Comparison of ENCODE assay signal across 18 cellular contexts in the genomic region with DNA sequence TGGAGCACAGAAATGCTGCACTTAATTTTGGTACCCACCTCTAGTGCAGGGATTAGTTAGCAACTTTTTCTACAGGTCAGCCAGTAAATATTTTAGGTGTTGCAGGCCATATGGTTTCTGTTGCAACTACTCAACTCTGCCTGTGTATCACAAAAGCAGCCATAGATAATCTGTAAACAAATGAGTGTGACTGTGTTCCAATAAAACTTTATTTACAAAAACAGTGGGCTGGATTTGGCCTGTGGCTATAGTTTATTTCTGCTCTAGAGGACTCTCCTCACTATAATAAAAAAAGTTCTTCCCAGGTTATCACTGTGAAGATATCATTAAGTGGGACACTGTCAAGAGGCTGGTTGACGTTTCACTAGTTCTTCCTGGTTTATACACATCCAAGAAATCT.
"Had no signal": no experiment of that assay in that cellular context is flagged by ENCODE, and none has a peak within 500 bp of the region (broad histone marks: within the 10 kb centered on the region; RNA-seq: fewer than 3 reads in every experiment).

No MANE protein-coding gene starts in this region.

- H3K27ac ChIP-seq: brain microvascular endothelial cell, suprapubic skin, upper lobe of left lung had no signal

- H3K4me3 Mint-ChIP-seq: activated naive CD8-positive, alpha-beta T cell treated with anti-CD3 and anti-CD28 coated beads for 36 hours; effector memory CD8-positive, alpha-beta T cell; nephron had no signal

- DNase-seq: activated CD4-positive, alpha-beta T cell treated with anti-CD3 and anti-CD28 coated beads, Interleukin-2, amount 50 U/mL, for 48 hours; activated gamma-delta T cell; activated naive CD8-positive, alpha-beta T cell treated with anti-CD3 and anti-CD28 coated beads for 36 hours; activated T-cell treated with anti-CD3 and anti-CD28 coated beads, Interleukin-2, amount 50 U/mL, for 48 hours; anterior cingulate cortex; brain microvascular endothelial cell; cerebellar nuclear complex; dermis blood vessel endothelial cell; effector memory CD8-positive, alpha-beta T cell; foreskin melanocyte; occipital lobe; stimulated activated CD4-positive, alpha-beta T cell treated with anti-CD3 and anti-CD28 coated beads, Interleukin-15, amount 100 ng/mL, for 24 hours; stimulated activated CD4-positive, alpha-beta T cell treated with anti-CD3 and anti-CD28 coated beads, Interleukin-4, amount 100 ng/mL, for 1 hour; stimulated activated naive CD4-positive, alpha-beta T cell treated with Interleukin-2 at 50 U/mL for 16 hours; T-helper 9 cell; upper lobe of left lung had no signal

- H3K4me1 Mint-ChIP-seq: nephron had no signal

- H3K9me3 Mint-ChIP-seq: activated naive CD8-positive, alpha-beta T cell treated with anti-CD3 and anti-CD28 coated beads for 36 hours; effector memory CD8-positive, alpha-beta T cell; nephron had no signal

- H3K27me3 Mint-ChIP-seq: activated naive CD8-positive, alpha-beta T cell treated with anti-CD3 and anti-CD28 coated beads for 36 hours; effector memory CD8-positive, alpha-beta T cell had no signal

- H3K36me3 Mint-ChIP-seq: activated naive CD8-positive, alpha-beta T cell treated with anti-CD3 and anti-CD28 coated beads for 36 hours had no signal

- H3K4me1 ChIP-seq: suprapubic skin, upper lobe of left lung had no signal

- H3K4me3 ChIP-seq: suprapubic skin, upper lobe of left lung had no signal

- H3K27ac Mint-ChIP-seq: activated naive CD8-positive, alpha-beta T cell treated with anti-CD3 and anti-CD28 coated beads for 36 hours; effector memory CD8-positive, alpha-beta T cell; nephron had no signal

- H3K9me3 ChIP-seq: suprapubic skin, upper lobe of left lung had no signal

- H3K36me3 ChIP-seq: brain microvascular endothelial cell, suprapubic skin, upper lobe of left lung had no signal

- H3K27me3 ChIP-seq: brain microvascular endothelial cell, suprapubic skin, upper lobe of left lung had no signal
